ENCODE assay signal across 8 cellular contexts in the genomic region with DNA sequence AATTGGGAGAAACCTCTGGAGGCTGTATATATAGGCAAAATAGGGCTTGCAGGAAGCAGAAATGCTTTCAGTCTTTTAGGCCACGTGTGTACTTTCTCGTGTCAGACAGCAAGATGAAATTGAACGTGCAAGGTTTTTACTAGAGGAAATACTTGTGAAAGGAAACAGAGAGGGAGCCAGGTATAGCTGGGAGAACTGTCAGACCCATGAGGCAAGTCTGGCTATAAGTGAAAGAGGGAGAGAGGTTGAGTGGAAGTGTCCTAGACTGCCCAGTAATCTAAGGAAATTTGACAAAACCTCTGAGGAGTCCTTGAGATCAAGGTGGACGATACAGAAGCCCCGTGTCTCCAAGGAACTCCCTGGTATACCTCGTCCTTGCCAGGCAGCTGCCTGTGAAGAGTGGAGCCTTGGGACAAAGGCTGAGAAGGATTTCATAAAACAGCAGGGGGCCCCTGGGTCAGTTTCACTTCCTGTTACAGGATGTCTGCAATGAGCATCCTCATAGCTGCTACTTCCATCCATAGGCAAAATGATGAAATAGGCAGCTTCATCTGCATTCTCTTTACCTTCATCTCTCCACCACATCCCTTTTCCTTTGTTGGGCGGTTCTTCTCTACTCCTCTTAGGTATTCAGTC.
DNase-seq lines count a peak whose midpoint lies in the region; ATAC-seq and TF ChIP-seq lines count a peak whose summit lies in the region.

No MANE protein-coding gene starts in this region.

- H3K9me3 Mint-ChIP-seq in CD4-positive, alpha-beta memory T cell, result peaks cover 0 to 3% (median under 1%) of the 10 kb centered on the region in 8 donors
- no peaks in the 10 kb centered on the region for H3K9me3 Mint-ChIP-seq in activated T-helper 2 cell treated with anti-CD3 and anti-CD28 coated beads, Interferon-gamma antibody, Interleukin-2, Interleukin-4, amounts not matched to agents 10 μg/mL and 5 μg/mL and 100 μg/mL, durations not matched to agents 14 hours and 24 hours and 36 hours

- CTCF ChIA-PET in CD4-positive, alpha-beta memory T cell (lab: Charles Lee; ENCODE audit: partially characterized antibody), result no interaction called here

- H3K9me3 ChIP-seq in T-helper 17 cell (ENCODE audit: control insufficient read depth, low read length, poor library complexity, severe bottlenecking) (no peaks in the 10 kb centered on the region), ascending aorta (no peaks in the 10 kb centered on the region)
- H3K9me3 ChIP-seq in CD4-positive, alpha-beta memory T cell (ENCODE audit: control insufficient read depth in 1 of 2, low read length in 2 of 2), result no peaks in the 10 kb centered on the region

- H3K27me3 ChIP-seq in ascending aorta, result no peaks in the 10 kb centered on the region
- no peaks in the 10 kb centered on the region for H3K27me3 ChIP-seq in CD4-positive, alpha-beta memory T cell (ENCODE audit: insufficient read depth, low read length)

- ATAC-seq in HG03442 (IDR thresholded peaks at IDR 0.05; ENCODE audit: unreplicated experiment) (peak; percentile 79), T-helper 17 cell (no peak)

- H3K36me3 Mint-ChIP-seq in T-helper 17 cell (ENCODE audit: low read depth), result no peaks in the 10 kb centered on the region
- H3K36me3 Mint-ChIP-seq in CD4-positive, alpha-beta memory T cell, result no peaks in the 10 kb centered on the region
- no peaks in the 10 kb centered on the region for H3K36me3 Mint-ChIP-seq in activated T-helper 2 cell treated with anti-CD3 and anti-CD28 coated beads, Interferon-gamma antibody, Interleukin-2, Interleukin-4, amounts not matched to agents 10 μg/mL and 5 μg/mL and 100 μg/mL, durations not matched to agents 14 hours and 24 hours and 36 hours (ENCODE audit: low read depth)

- H3K36me3 ChIP-seq in ascending aorta, result no peaks in the 10 kb centered on the region
- no peaks in the 10 kb centered on the region for H3K36me3 ChIP-seq in CD4-positive, alpha-beta memory T cell (ENCODE audit: insufficient read depth, low read length)

- H3K4me3 Mint-ChIP-seq in T-helper 17 cell, result no peak overlapping the region
- H3K4me3 Mint-ChIP-seq in CD4-positive, alpha-beta memory T cell, result no peak overlapping the region
- H3K4me3 Mint-ChIP-seq in activated T-helper 2 cell treated with anti-CD3 and anti-CD28 coated beads, Interferon-gamma antibody, Interleukin-2, Interleukin-4, amounts not matched to agents 10 μg/mL and 5 μg/mL and 100 μg/mL, durations not matched to agents 14 hours and 24 hours and 36 hours (ENCODE audit: low read depth), result no peak overlapping the region

- no peak for TF ChIP-seq CTCF in GM20000 (IDR thresholded peaks at IDR 0.05; ENCODE audit: extremely low read depth, missing control alignments)
- TF ChIP-seq CTCF in ascending aorta (IDR thresholded peaks at IDR 0.05), result no peak

- DNase-seq in ELR (ENCODE audit: low read depth) (peak; percentile 27), GM20000 (ENCODE audit: low spot score) (peak; percentile 12), T-helper 17 cell (no peak), ascending aorta (ENCODE audit: low spot score in 2 of 2) (no peak), caudate nucleus (lab: John Stamatoyannopoulos, UW) (no peak)
- no peak for DNase-seq in CD4-positive, alpha-beta memory T cell
- no peak for DNase-seq in activated T-helper 2 cell treated with anti-CD3 and anti-CD28 coated beads, Interferon-gamma antibody, Interleukin-2, Interleukin-4, amounts not matched to agents 10 μg/mL and 5 μg/mL and 100 μg/mL, durations not matched to agents 14 hours and 24 hours and 36 hours (ENCODE audit: low spot score)

- H3K27ac ChIP-seq in ascending aorta, result no peak overlapping the region
- no peak overlapping the region for H3K27ac ChIP-seq in caudate nucleus (ENCODE audit: low read depth, low read length)
- H3K27ac ChIP-seq in CD4-positive, alpha-beta memory T cell (ENCODE audit: low read depth, low read length), result no peak overlapping the region

- H3K4me3 ChIP-seq in ascending aorta, result no peak overlapping the region
- no peak overlapping the region for H3K4me3 ChIP-seq in CD4-positive, alpha-beta memory T cell (ENCODE audit: low read length in 2 of 2)

- no peaks in the 10 kb centered on the region for H3K4me1 ChIP-seq in ascending aorta
- no peaks in the 10 kb centered on the region for H3K4me1 ChIP-seq in CD4-positive, alpha-beta memory T cell (ENCODE audit: insufficient read depth, low read length)

- peaks cover 3% of the 10 kb centered on the region for H3K4me1 Mint-ChIP-seq in T-helper 17 cell
- peaks cover 0 to 6% (median 4%) of the 10 kb centered on the region in 4 donors for H3K4me1 Mint-ChIP-seq in CD4-positive, alpha-beta memory T cell
- H3K4me1 Mint-ChIP-seq in activated T-helper 2 cell treated with anti-CD3 and anti-CD28 coated beads, Interferon-gamma antibody, Interleukin-2, Interleukin-4, amounts not matched to agents 10 μg/mL and 5 μg/mL and 100 μg/mL, durations not matched to agents 14 hours and 24 hours and 36 hours (ENCODE audit: low read depth), result peaks cover 15% of the 10 kb centered on the region

- peak overlapping the region; percentile 11 for H3K27ac Mint-ChIP-seq in T-helper 17 cell
- H3K27ac Mint-ChIP-seq in CD4-positive, alpha-beta memory T cell, result peak overlapping the region in 1 of 7 donors; percentile 13
- H3K27ac Mint-ChIP-seq in activated T-helper 2 cell treated with anti-CD3 and anti-CD28 coated beads, Interferon-gamma antibody, Interleukin-2, Interleukin-4, amounts not matched to agents 10 μg/mL and 5 μg/mL and 100 μg/mL, durations not matched to agents 14 hours and 24 hours and 36 hours, result no peak overlapping the region

- peaks cover 26% of the 10 kb centered on the region for H3K27me3 Mint-ChIP-seq in T-helper 17 cell
- H3K27me3 Mint-ChIP-seq in CD4-positive, alpha-beta memory T cell, result peaks cover 4 to 7% of the 10 kb centered on the region in 2 donors
- H3K27me3 Mint-ChIP-seq in activated T-helper 2 cell treated with anti-CD3 and anti-CD28 coated beads, Interferon-gamma antibody, Interleukin-2, Interleukin-4, amounts not matched to agents 10 μg/mL and 5 μg/mL and 100 μg/mL, durations not matched to agents 14 hours and 24 hours and 36 hours (ENCODE audit: low read depth), result peaks cover 16% of the 10 kb centered on the region

- intact Hi-C loops in ascending aorta (cut with DNase I), result no loop called here
- intact Hi-C loops in CD4-positive, alpha-beta memory T cell (cut with micrococcal nuclease), result no loop called here
- intact Hi-C loops in activated T-helper 2 cell treated with anti-CD3 and anti-CD28 coated beads, Interferon-gamma antibody, Interleukin-2, Interleukin-4, amounts not matched to agents 10 μg/mL and 5 μg/mL and 100 μg/mL, durations not matched to agents 14 hours and 24 hours and 36 hours (cut with micrococcal nuclease), result no loop called here

- POLR2A ChIA-PET in CD4-positive, alpha-beta memory T cell (lab: Charles Lee; ENCODE audit: partially characterized antibody), result no interaction called here

Comparison
In these comparisons a context has a peak if more than half of its experiments do, and no peak if none do; other contexts are left out.
1. DNase-seq: peak in ELR (single experiment) and GM20000 (single experiment); none in T-helper 17 cell (0 of 3), ascending aorta (0 of 2), caudate nucleus (0 of 61), CD4-positive, alpha-beta memory T cell (0 of 5) and activated T-helper 2 cell treated with anti-CD3 and anti-CD28 coated beads, Interferon-gamma antibody, Interleukin-2, Interleukin-4, amounts not matched to agents 10 μg/mL and 5 μg/mL and 100 μg/mL, durations not matched to agents 14 hours and 24 hours and 36 hours (single experiment).